In the genomic region with DNA sequence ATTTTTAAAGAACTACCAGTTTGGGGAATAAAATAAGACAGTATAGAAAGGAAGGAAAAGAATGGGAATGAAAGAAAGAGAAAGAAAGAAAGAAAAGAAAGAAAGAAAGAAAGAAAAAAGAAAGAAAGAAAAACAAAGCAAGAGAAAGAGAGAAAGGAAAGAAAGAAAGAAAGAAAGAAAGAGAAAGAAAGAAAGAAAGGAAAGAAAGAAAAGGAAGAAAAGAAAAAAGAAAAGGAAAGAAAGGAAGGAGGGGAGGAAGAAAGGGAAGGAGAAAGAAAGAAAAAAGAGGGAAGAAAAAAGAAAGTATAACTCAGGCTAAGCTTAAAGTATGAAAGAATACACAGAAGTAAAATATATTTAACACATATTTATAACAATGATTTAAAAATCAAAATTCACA, we compare ENCODE assay signal across 36 cellular contexts. TPM values are rescaled to one million over a fixed set of nuclear protein-coding genes. Genes with fewer than 3 reads are reported as not detected.
"Had no signal": no experiment of that assay in that cellular context is flagged by ENCODE, and none has a peak within 500 bp of the region (broad histone marks: within the 10 kb centered on the region; RNA-seq: fewer than 3 reads in every experiment).

No MANE protein-coding gene starts in this region.

- H3K27ac Mint-ChIP-seq: activated CD4-positive, alpha-beta memory T cell treated with anti-CD3 and anti-CD28 coated beads, Interleukin-2, amount 10 ng/mL, durations not matched to agents 7 days and 5 days; activated CD4-positive, alpha-beta T cell treated with anti-CD3 and anti-CD28 coated beads for 36 hours; activated CD4-positive, alpha-beta T cell treated with anti-CD3 and anti-CD28 coated beads, Interleukin-2, amount 10 ng/mL, durations not matched to agents 7 days and 5 days; activated naive CD4-positive, alpha-beta T cell treated with anti-CD3 and anti-CD28 coated beads for 36 hours; activated naive CD4-positive, alpha-beta T cell treated with anti-CD3 and anti-CD28 coated beads, Interleukin-2, amount 50 U/mL, for 72 hours; activated naive CD8-positive, alpha-beta T cell treated with anti-CD3 and anti-CD28 coated beads for 36 hours; activated T-cell treated with anti-CD3 and anti-CD28 coated beads, Interleukin-2, amount 50 U/mL, for 24 hours; activated T-helper 1 cell treated with anti-CD3 and anti-CD28 coated beads, Interleukin-12 subunit alpha, Interleukin-12 subunit beta, Interleukin-2, Interleukin-4 antibody, amounts not matched to agents 30 ng/mL and 10 ng/mL and 1 ng/mL, durations not matched to agents 14 hours and 24 hours and 36 hours; activated T-helper 17 cell treated with anti-CD3 and anti-CD28 coated beads, Interleukin-2, amount 50 U/mL, for 72 hours; T-helper 1 cell treated with Interleukin-12 subunit alpha and Interleukin-12 subunit beta and Interleukin-4 antibody, amounts not matched to agents 30 μg/mL and 1 μg/mL, for 36 hours; T-helper 2 cell treated with Interferon-gamma antibody and Interleukin-4, amounts not matched to agents 5 μg/mL and 100 μg/mL, for 36 hours had no signal

- H3K4me1 Mint-ChIP-seq: activated CD4-positive, alpha-beta memory T cell treated with anti-CD3 and anti-CD28 coated beads, Interleukin-2, amount 10 ng/mL, durations not matched to agents 7 days and 5 days; activated CD4-positive, alpha-beta T cell treated with anti-CD3 and anti-CD28 coated beads for 36 hours; activated CD4-positive, alpha-beta T cell treated with anti-CD3 and anti-CD28 coated beads, Interleukin-2, amount 10 ng/mL, durations not matched to agents 7 days and 5 days; activated naive CD8-positive, alpha-beta T cell treated with anti-CD3 and anti-CD28 coated beads for 36 hours; activated T-helper 17 cell treated with anti-CD3 and anti-CD28 coated beads, Interleukin-2, amount 50 U/mL, for 72 hours had no signal

- ATAC-seq: activated CD4-positive, alpha-beta T cell treated with anti-CD3 and anti-CD28 coated beads for 36 hours; activated CD4-positive, CD25-positive, alpha-beta regulatory T cell treated with anti-CD3 and anti-CD28 coated beads, Interleukin-2, amount 50 U/mL, for 24 hours; activated naive CD4-positive, alpha-beta T cell treated with anti-CD3 and anti-CD28 coated beads, Interleukin-2, amount 50 U/mL, for 72 hours; activated T-helper 17 cell treated with anti-CD3 and anti-CD28 coated beads, Interleukin-2, amount 50 U/mL, for 72 hours; body of pancreas had no signal

- H3K9me3 ChIP-seq: adrenal gland, body of pancreas, breast epithelium had no signal

- H3K27me3 Mint-ChIP-seq: activated CD4-positive, alpha-beta memory T cell treated with anti-CD3 and anti-CD28 coated beads, Interleukin-2, amount 10 ng/mL, durations not matched to agents 7 days and 5 days; activated CD4-positive, alpha-beta T cell treated with anti-CD3 and anti-CD28 coated beads for 36 hours; activated CD4-positive, alpha-beta T cell treated with anti-CD3 and anti-CD28 coated beads, Interleukin-2, amount 10 ng/mL, durations not matched to agents 7 days and 5 days; activated naive CD8-positive, alpha-beta T cell treated with anti-CD3 and anti-CD28 coated beads for 36 hours; activated T-cell treated with anti-CD3 and anti-CD28 coated beads, Interleukin-2, amount 50 U/mL, for 24 hours; activated T-helper 17 cell treated with anti-CD3 and anti-CD28 coated beads, Interleukin-2, amount 50 U/mL, for 72 hours had no signal

- H3K4me3 Mint-ChIP-seq: activated CD4-positive, alpha-beta memory T cell treated with anti-CD3 and anti-CD28 coated beads, Interleukin-2, amount 10 ng/mL, durations not matched to agents 7 days and 5 days; activated CD4-positive, alpha-beta T cell treated with anti-CD3 and anti-CD28 coated beads for 36 hours; activated CD4-positive, alpha-beta T cell treated with anti-CD3 and anti-CD28 coated beads, Interleukin-2, amount 10 ng/mL, durations not matched to agents 7 days and 5 days; activated naive CD4-positive, alpha-beta T cell treated with anti-CD3 and anti-CD28 coated beads for 36 hours; activated naive CD8-positive, alpha-beta T cell treated with anti-CD3 and anti-CD28 coated beads for 36 hours; activated T-cell treated with anti-CD3 and anti-CD28 coated beads, Interleukin-2, amount 50 U/mL, for 24 hours; activated T-helper 1 cell treated with anti-CD3 and anti-CD28 coated beads, Interleukin-12 subunit alpha, Interleukin-12 subunit beta, Interleukin-2, Interleukin-4 antibody, amounts not matched to agents 30 ng/mL and 10 ng/mL and 1 ng/mL, durations not matched to agents 14 hours and 24 hours and 36 hours; activated T-helper 17 cell treated with anti-CD3 and anti-CD28 coated beads, Interleukin-2, amount 50 U/mL, for 72 hours; T-helper 1 cell treated with Interleukin-12 subunit alpha and Interleukin-12 subunit beta and Interleukin-4 antibody, amounts not matched to agents 30 μg/mL and 1 μg/mL, for 36 hours; T-helper 2 cell treated with Interferon-gamma antibody and Interleukin-4, amounts not matched to agents 5 μg/mL and 100 μg/mL, for 36 hours had no signal

- H3K9me3 Mint-ChIP-seq: activated CD4-positive, alpha-beta memory T cell treated with anti-CD3 and anti-CD28 coated beads, Interleukin-2, amount 10 ng/mL, durations not matched to agents 7 days and 5 days; activated CD4-positive, alpha-beta T cell treated with anti-CD3 and anti-CD28 coated beads, Interleukin-2, amount 10 ng/mL, durations not matched to agents 7 days and 5 days; activated naive CD4-positive, alpha-beta T cell treated with anti-CD3 and anti-CD28 coated beads for 36 hours; activated naive CD8-positive, alpha-beta T cell treated with anti-CD3 and anti-CD28 coated beads for 36 hours; activated T-helper 1 cell treated with anti-CD3 and anti-CD28 coated beads, Interleukin-12 subunit alpha, Interleukin-12 subunit beta, Interleukin-2, Interleukin-4 antibody, amounts not matched to agents 30 ng/mL and 10 ng/mL and 1 ng/mL, durations not matched to agents 14 hours and 24 hours and 36 hours; activated T-helper 17 cell treated with anti-CD3 and anti-CD28 coated beads, Interleukin-2, amount 50 U/mL, for 72 hours; T-helper 1 cell treated with Interleukin-12 subunit alpha and Interleukin-12 subunit beta and Interleukin-4 antibody, amounts not matched to agents 30 μg/mL and 1 μg/mL, for 36 hours had no signal

- DNase-seq: activated CD4-positive, alpha-beta memory T cell treated with anti-CD3 and anti-CD28 coated beads, Interleukin-2, amount 10 ng/mL, durations not matched to agents 7 days and 5 days; activated CD4-positive, alpha-beta T cell treated with anti-CD3 and anti-CD28 coated beads for 1 hour; activated CD4-positive, alpha-beta T cell treated with anti-CD3 and anti-CD28 coated beads for 36 hours; activated CD4-positive, alpha-beta T cell treated with anti-CD3 and anti-CD28 coated beads for 48 hours; activated CD4-positive, alpha-beta T cell treated with anti-CD3 and anti-CD28 coated beads, Interleukin-2, amount 10 ng/mL, durations not matched to agents 7 days and 5 days; activated CD4-positive, alpha-beta T cell treated with anti-CD3 and anti-CD28 coated beads, Interleukin-2, amount 50 U/mL, for 48 hours; activated CD4-positive, CD25-positive, alpha-beta regulatory T cell; activated CD8-positive, alpha-beta memory T cell treated with anti-CD3 and anti-CD28 coated beads for 24 hours; activated CD8-positive, alpha-beta memory T cell treated with anti-CD3 and anti-CD28 coated beads, Interleukin-2, amount 50 U/mL, for 4 hours; activated effector memory CD4-positive, alpha-beta T cell treated with anti-CD3 and anti-CD28 coated beads, Interleukin-2, amount 50 U/mL, for 16 hours; activated gamma-delta T cell treated with Interleukin-2 at 50 U/mL for 16 hours; activated naive CD4-positive, alpha-beta T cell; activated naive CD4-positive, alpha-beta T cell treated with anti-CD3 and anti-CD28 coated beads for 36 hours; activated naive CD4-positive, alpha-beta T cell treated with anti-CD3 and anti-CD28 coated beads, Interleukin-2, amount 50 U/mL, for 16 hours; activated naive CD8-positive, alpha-beta T cell treated with anti-CD3 and anti-CD28 coated beads for 36 hours; activated T-cell treated with anti-CD3 and anti-CD28 coated beads for 4 hours; activated T-cell treated with anti-CD3 and anti-CD28 coated beads, Interleukin-2, amount 50 U/mL, for 24 hours; activated T-cell treated with anti-CD3 and anti-CD28 coated beads, Interleukin-2, amount 50 U/mL, for 48 hours; adrenal gland; amniotic stem cell; aorta; body of pancreas; brain microvascular endothelial cell; central memory CD4-positive, alpha-beta T cell; T-helper 1 cell; T-helper 2 cell; T-helper 9 cell had no signal

- H3K36me3 Mint-ChIP-seq: activated naive CD4-positive, alpha-beta T cell treated with anti-CD3 and anti-CD28 coated beads, Interleukin-2, amount 50 U/mL, for 72 hours; activated naive CD8-positive, alpha-beta T cell treated with anti-CD3 and anti-CD28 coated beads for 36 hours had no signal

- H3K27me3 ChIP-seq: adrenal gland, body of pancreas, brain microvascular endothelial cell, breast epithelium had no signal

- H3K27ac ChIP-seq: adrenal gland, body of pancreas, brain microvascular endothelial cell, breast epithelium, VCaP had no signal

RNA-seq across cellular contexts. Expression of gene FGF10, which starts 51.0 kb away (rescaled TPM):
- total RNA-seq: activated CD4-positive, alpha-beta memory T cell treated with anti-CD3 and anti-CD28 coated beads, Interleukin-2, amount 10 ng/mL, durations not matched to agents 7 days and 5 days; activated CD4-positive, alpha-beta T cell treated with anti-CD3 and anti-CD28 coated beads for 36 hours; activated CD4-positive, alpha-beta T cell treated with anti-CD3 and anti-CD28 coated beads, Interleukin-2, amount 10 ng/mL, durations not matched to agents 7 days and 5 days; activated naive CD4-positive, alpha-beta T cell treated with anti-CD3 and anti-CD28 coated beads for 36 hours; activated naive CD4-positive, alpha-beta T cell treated with anti-CD3 and anti-CD28 coated beads, Interleukin-2, amount 50 U/mL, for 72 hours; activated naive CD8-positive, alpha-beta T cell treated with anti-CD3 and anti-CD28 coated beads for 36 hours; activated T-helper 1 cell treated with anti-CD3 and anti-CD28 coated beads, Interleukin-12 subunit alpha, Interleukin-12 subunit beta, Interleukin-2, Interleukin-4 antibody, amounts not matched to agents 30 ng/mL and 10 ng/mL and 1 ng/mL, durations not matched to agents 14 hours and 24 hours and 36 hours; activated T-helper 17 cell treated with anti-CD3 and anti-CD28 coated beads, Interleukin-2, amount 50 U/mL, for 72 hours; astrocyte had no signal
